21 cellular contexts compared by ENCODE assay signal in genomic region chr18:48734460-48734859, GRCh38.
"Had no signal": no experiment of that assay in that cellular context is flagged by ENCODE, and none has a peak within 500 bp of the region (broad histone marks: within the 10 kb centered on the region; RNA-seq: fewer than 3 reads in every experiment).

No MANE protein-coding gene starts in this region.

- H3K4me3 Mint-ChIP-seq: activated B cell treated with CpG ODN at 0.5 μM for 24 hours; activated naive CD4-positive, alpha-beta T cell treated with anti-CD3 and anti-CD28 coated beads for 36 hours; activated naive CD8-positive, alpha-beta T cell treated with anti-CD3 and anti-CD28 coated beads, Interleukin-2, amount 10 ng/mL, durations not matched to agents 7 days and 5 days; dendritic cell treated with granulocyte-macrophage colony-stimulating factor and Interleukin-4, amounts not matched to agents 40 ng/mL and 50 ng/mL, for 4 days; natural killer cell; stimulated activated naive CD8-positive, alpha-beta T cell treated with anti-CD3 and anti-CD28 coated beads, Interleukin-15, Interleukin-2, amounts not matched to agents 100 ng/mL and 50 ng/mL, for 24 hours; T-helper 1 cell treated with Interleukin-12 subunit alpha and Interleukin-12 subunit beta and Interleukin-4 antibody, amounts not matched to agents 30 μg/mL and 1 μg/mL, for 36 hours had no signal

- DNase-seq: activated B cell treated with CpG ODN at 0.5 μM for 24 hours; activated CD4-positive, alpha-beta T cell treated with anti-CD3 and anti-CD28 coated beads for 4 hours; activated CD4-positive, alpha-beta T cell treated with anti-CD3 and anti-CD28 coated beads, Interleukin-2, amount 50 U/mL, for 48 hours; activated CD8-positive, alpha-beta memory T cell treated with anti-CD3 and anti-CD28 coated beads, Interleukin-2, amount 50 U/mL, for 48 hours; activated naive CD4-positive, alpha-beta T cell treated with anti-CD3 and anti-CD28 coated beads for 36 hours; activated naive CD8-positive, alpha-beta T cell treated with anti-CD3 and anti-CD28 coated beads, Interleukin-2, amount 10 ng/mL, durations not matched to agents 7 days and 5 days; activated T-cell treated with anti-CD3 and anti-CD28 coated beads, Interleukin-2, amount 50 U/mL, for 48 hours; amniotic stem cell; effector CD8-positive, alpha-beta T cell; foreskin melanocyte; left lung; natural killer cell; retina; sigmoid colon; spleen; stimulated activated CD4-positive, alpha-beta T cell treated with anti-CD3 and anti-CD28 coated beads, Interleukin-4, amount 100 ng/mL, for 24 hours; T1000 had no signal

- H3K36me3 Mint-ChIP-seq: activated naive CD8-positive, alpha-beta T cell treated with anti-CD3 and anti-CD28 coated beads, Interleukin-2, amount 10 ng/mL, durations not matched to agents 7 days and 5 days; natural killer cell had no signal

- H3K9me3 Mint-ChIP-seq: activated B cell treated with CpG ODN at 0.5 μM for 24 hours; activated naive CD4-positive, alpha-beta T cell treated with anti-CD3 and anti-CD28 coated beads for 36 hours; activated naive CD8-positive, alpha-beta T cell treated with anti-CD3 and anti-CD28 coated beads, Interleukin-2, amount 10 ng/mL, durations not matched to agents 7 days and 5 days; dendritic cell treated with granulocyte-macrophage colony-stimulating factor and Interleukin-4, amounts not matched to agents 40 ng/mL and 50 ng/mL, for 4 days; natural killer cell; stimulated activated naive CD8-positive, alpha-beta T cell treated with anti-CD3 and anti-CD28 coated beads, Interleukin-15, Interleukin-2, amounts not matched to agents 100 ng/mL and 50 ng/mL, for 24 hours; T-helper 1 cell treated with Interleukin-12 subunit alpha and Interleukin-12 subunit beta and Interleukin-4 antibody, amounts not matched to agents 30 μg/mL and 1 μg/mL, for 36 hours had no signal

- H3K27me3 Mint-ChIP-seq: activated B cell treated with CpG ODN at 0.5 μM for 24 hours; progenitor cell of endocrine pancreas; stimulated activated naive CD8-positive, alpha-beta T cell treated with anti-CD3 and anti-CD28 coated beads, Interleukin-15, Interleukin-2, amounts not matched to agents 100 ng/mL and 50 ng/mL, for 24 hours had no signal

- H3K27ac Mint-ChIP-seq: activated B cell treated with CpG ODN at 0.5 μM for 24 hours; activated naive CD4-positive, alpha-beta T cell treated with anti-CD3 and anti-CD28 coated beads for 36 hours; activated naive CD8-positive, alpha-beta T cell treated with anti-CD3 and anti-CD28 coated beads, Interleukin-2, amount 10 ng/mL, durations not matched to agents 7 days and 5 days; natural killer cell; stimulated activated naive CD8-positive, alpha-beta T cell treated with anti-CD3 and anti-CD28 coated beads, Interleukin-15, Interleukin-2, amounts not matched to agents 100 ng/mL and 50 ng/mL, for 24 hours; T-helper 1 cell treated with Interleukin-12 subunit alpha and Interleukin-12 subunit beta and Interleukin-4 antibody, amounts not matched to agents 30 μg/mL and 1 μg/mL, for 36 hours had no signal

- H3K27ac ChIP-seq: left lung, spleen had no signal

- H3K4me1 Mint-ChIP-seq: activated B cell treated with CpG ODN at 0.5 μM for 24 hours had no signal

- ATAC-seq: left lung, natural killer cell had no signal
